ENCODE assay signal across 8 cellular contexts in the genomic region with DNA sequence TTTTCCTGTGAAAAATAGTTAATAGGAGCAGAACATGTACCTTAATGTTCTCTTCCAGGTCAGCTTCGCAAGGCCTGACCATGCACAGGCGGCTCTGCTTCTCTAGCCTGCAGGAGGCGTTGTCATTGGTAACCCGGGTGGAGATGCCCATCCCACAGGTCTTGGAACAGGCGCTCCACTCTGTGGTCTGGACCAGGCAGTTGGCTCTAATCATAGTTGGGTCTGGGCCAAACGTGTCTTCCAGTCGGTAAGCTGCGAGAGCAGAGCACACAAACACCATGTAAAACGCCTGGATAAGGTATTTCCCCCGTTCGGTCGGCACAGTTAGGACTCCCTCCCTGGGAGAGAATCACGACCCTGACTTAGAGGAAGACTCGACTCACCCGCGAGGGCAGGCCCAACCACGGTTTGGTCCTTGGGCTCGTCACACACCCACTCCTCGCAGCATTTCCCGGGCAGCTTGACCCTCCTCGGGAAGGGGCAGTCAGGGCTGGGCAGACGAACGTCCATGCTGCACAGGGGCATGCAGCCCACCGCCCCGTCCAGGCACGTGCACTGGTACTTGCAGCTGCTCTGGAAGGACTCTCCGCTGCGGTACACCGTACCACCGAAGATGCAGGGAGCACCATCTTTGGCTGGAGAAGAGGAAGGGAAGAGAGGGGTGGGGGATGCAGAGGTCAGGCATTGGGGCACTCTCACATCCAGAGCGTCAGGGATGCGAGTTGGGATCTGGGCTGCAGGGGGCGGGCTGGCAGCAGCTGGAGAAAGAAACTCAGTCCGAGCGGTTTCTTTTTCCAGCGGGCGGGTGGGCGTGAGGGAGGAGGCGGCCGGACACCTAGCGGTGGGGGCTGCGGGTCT. TPM values are rescaled to one million over a fixed set of nuclear protein-coding genes. Genes with fewer than 3 reads are reported as not detected.
DNase-seq lines count a peak whose midpoint lies in the region; ATAC-seq and TF ChIP-seq lines count a peak whose summit lies in the region.

No MANE protein-coding gene starts in this region.

- H3K9me3 Mint-ChIP-seq in osteocyte (ENCODE audit: unreplicated experiment), result no peaks in the 10 kb centered on the region

- peak overlapping the region; percentile 95 for H3K27ac Mint-ChIP-seq in osteocyte (ENCODE audit: unreplicated experiment)

- peaks cover 27% of the 10 kb centered on the region for H3K36me3 Mint-ChIP-seq in osteocyte (ENCODE audit: unreplicated experiment)

- ATAC-seq in GM19438 (IDR thresholded peaks at IDR 0.05; ENCODE audit: low read depth, unreplicated experiment), result peak; percentile 63
- peak; percentile 35 to 71 (median 59) for ATAC-seq in heart left ventricle
- no peak for ATAC-seq in HG02840 (IDR thresholded peaks at IDR 0.05; ENCODE audit: low FRiP score, unreplicated experiment)

- peaks cover 0 to 37% (median 14%) of the 10 kb centered on the region in 12 donors for H3K4me1 ChIP-seq in heart left ventricle

- peak; percentile 77 for DNase-seq in NCI-H748 (lab: John Stamatoyannopoulos, UW; ENCODE audit: unreplicated experiment)
- peak; percentile 71 to 80 (median 78) for DNase-seq in heart left ventricle
- peak; percentile 91 for DNase-seq in osteocyte (ENCODE audit: extremely low spot score, unreplicated experiment)
- DNase-seq in NCI-H526 treated with DMSO at 0.1 percent for 48 hours (lab: John Stamatoyannopoulos, UW), result no peak

- peak overlapping the region; percentile 43 to 88 (median 69) for H3K4me3 ChIP-seq in heart left ventricle

- TF ChIP-seq CTCF in C4-2B (conservative IDR thresholded peaks at IDR 0.05) (peak; percentile 37), heart left ventricle (IDR thresholded peaks at IDR 0.05) (peak; percentile 27 to 66 (median 46)), osteocyte (IDR thresholded peaks at IDR 0.05) (peak; percentile 65)

- intact Hi-C loops in heart left ventricle (cut with DNase I), result loop anchor here in 7 of 10 donors (2.0 to 10.0 kb wide), 7 partner anchors 125 to 265 kb away; no protein-coding TSS in a partner anchor

- no peak overlapping the region for H3K27ac ChIP-seq in C4-2B
- H3K27ac ChIP-seq in angular gyrus (ENCODE audit: low read depth, low read length), result peak overlapping the region; percentile 71
- H3K27ac ChIP-seq in heart left ventricle, result peak overlapping the region; percentile 77 to 98 (median 92)

- no peaks in the 10 kb centered on the region for H3K9me3 ChIP-seq in heart left ventricle

- peaks cover 73% of the 10 kb centered on the region for H3K4me1 Mint-ChIP-seq in osteocyte (ENCODE audit: unreplicated experiment)

- peaks cover 0 to 21% (median 4%) of the 10 kb centered on the region in 9 donors for H3K36me3 ChIP-seq in heart left ventricle

- 2 to 8% (median 5%) methylated on average over 23 to 42 of the region's 42 CpGs for WGBS in heart left ventricle, 4 donors

- H3K4me3 Mint-ChIP-seq in osteocyte (ENCODE audit: unreplicated experiment), result peak overlapping the region; percentile 93

- TF ChIP-seq POLR2A in heart left ventricle (IDR thresholded peaks at IDR 0.05), result no peak

- H3K27me3 Mint-ChIP-seq in osteocyte (ENCODE audit: unreplicated experiment), result no peaks in the 10 kb centered on the region

- peaks cover 0 to 21% (median 0%) of the 10 kb centered on the region in 9 donors for H3K27me3 ChIP-seq in heart left ventricle

RNA-seq across cellular contexts. Expression of a gene that starts 1.0 kb away (rescaled TPM):
- total RNA-seq in heart left ventricle (10 to 100 TPM in 8 of 9 donors, 1 to 10 TPM in 1; 8.4 to 90.7 (median 39.0) TPM), osteocyte (635 and 878 TPM in 2 replicates)
- 10 to 100 TPM in 1 of 2 donors, 1 to 10 TPM in 1; 7.8 to 65.6 TPM for polyA plus RNA-seq in heart left ventricle
